Comparison of ENCODE assay signal across 15 cellular contexts in the genomic region with DNA sequence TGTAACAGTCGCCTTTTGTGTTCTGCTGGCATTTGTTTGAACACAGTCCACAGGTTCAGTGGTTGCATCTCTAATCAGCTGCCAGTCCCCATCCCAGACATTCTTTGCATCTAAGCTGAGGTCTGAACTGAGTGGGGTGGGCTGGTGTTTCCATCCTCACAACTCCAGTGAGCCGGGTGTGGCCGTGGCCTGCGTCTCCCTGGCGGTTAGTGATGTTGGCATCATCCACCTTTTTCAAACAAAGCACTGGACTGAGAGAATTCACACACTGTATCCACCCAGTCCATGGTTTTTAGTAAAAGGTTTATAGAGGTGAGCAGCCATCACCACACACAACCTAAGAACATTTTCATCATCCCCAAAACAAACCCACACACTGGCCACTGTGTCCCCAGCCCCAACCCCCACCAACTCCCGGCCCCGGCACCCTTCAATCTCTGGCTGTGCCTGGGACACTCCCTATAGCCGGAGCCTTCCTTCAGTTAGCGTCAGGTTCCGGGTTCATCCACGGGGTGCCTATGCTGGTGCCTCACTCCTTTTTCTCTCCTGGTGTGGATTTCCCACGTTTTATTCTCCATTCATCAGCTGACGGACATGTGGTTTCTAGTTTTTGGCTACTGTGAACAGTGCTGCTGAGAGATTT. TPM values are rescaled to one million over a fixed set of nuclear protein-coding genes. Genes with fewer than 3 reads are reported as not detected.
DNase-seq lines count a peak whose midpoint lies in the region; ATAC-seq and TF ChIP-seq lines count a peak whose summit lies in the region.
"Had no signal": no experiment of that assay in that cellular context is flagged by ENCODE, and none has a peak within 500 bp of the region (broad histone marks: within the 10 kb centered on the region; RNA-seq: fewer than 3 reads in every experiment).

No MANE protein-coding gene starts in this region.

- H3K27me3 ChIP-seq in Karpas-422 (ENCODE audit: low read length) (no peaks in the 10 kb centered on the region), upper lobe of right lung (no peaks in the 10 kb centered on the region)
- H3K27me3 ChIP-seq: BLaER1 had no signal

- no peak for DNase-seq in stimulated activated naive CD8-positive, alpha-beta T cell treated with anti-CD3 and anti-CD28 coated beads, Interleukin-15, Interleukin-2, amounts not matched to agents 100 U/mL and 50 U/mL, for 24 hours
- DNase-seq in Karpas-422, result no peak
- DNase-seq in endothelial cell (ENCODE audit: low spot score), result no peak
- peak; percentile 34 for DNase-seq in upper lobe of right lung
- no peak for DNase-seq in GM10266 (ENCODE audit: extremely low spot score)
- no peak for DNase-seq in hippocampal formation (lab: John Stamatoyannopoulos, UW)
- no peak for DNase-seq in NCI-H2171 (lab: John Stamatoyannopoulos, UW)
- DNase-seq: NCI-H1092 treated with DMSO at 0.1 percent for 48 hours, NCI-H1694, NCI-H2107, NCI-H345, NCI-H526 treated with DMSO at 0.1 percent for 48 hours, SHP77 treated with DMSO at 0.1 percent for 48 hours had no signal

- peaks cover 10% of the 10 kb centered on the region for H4K20me1 ChIP-seq in Karpas-422 (ENCODE audit: insufficient read depth, low read depth, low read length)

- H3K9me3 ChIP-seq in Karpas-422 (ENCODE audit: low read length), result no peaks in the 10 kb centered on the region
- H3K9me3 ChIP-seq in upper lobe of right lung, result no peaks in the 10 kb centered on the region
- H3K9me3 ChIP-seq: BLaER1 had no signal

- peak overlapping the region; percentile 12 for H3K27ac Mint-ChIP-seq in stimulated activated naive CD8-positive, alpha-beta T cell treated with anti-CD3 and anti-CD28 coated beads, Interleukin-15, Interleukin-2, amounts not matched to agents 100 ng/mL and 50 ng/mL, for 24 hours
- peak overlapping the region; percentile 48 for H3K27ac Mint-ChIP-seq in endothelial cell (ENCODE audit: unreplicated experiment)

- peaks cover 22% of the 10 kb centered on the region for H3K4me1 ChIP-seq in Karpas-422 (ENCODE audit: low read length)
- H3K4me1 ChIP-seq in upper lobe of right lung, result no peaks in the 10 kb centered on the region

- no peak for ATAC-seq in stimulated activated naive CD8-positive, alpha-beta T cell treated with anti-CD3 and anti-CD28 coated beads, Interleukin-15, Interleukin-2, amounts not matched to agents 100 U/mL and 50 U/mL, for 24 hours
- ATAC-seq in upper lobe of right lung, result no peak

- no peak overlapping the region for H2AFZ ChIP-seq in Karpas-422 (ENCODE audit: low read length)

- no peak overlapping the region for H3K4me3 ChIP-seq in Karpas-422 (ENCODE audit: low read length)
- H3K4me3 ChIP-seq in upper lobe of right lung, result no peak overlapping the region
- H3K4me3 ChIP-seq: BLaER1 had no signal

- no peaks in the 10 kb centered on the region for H3K27me3 Mint-ChIP-seq in stimulated activated naive CD8-positive, alpha-beta T cell treated with anti-CD3 and anti-CD28 coated beads, Interleukin-15, Interleukin-2, amounts not matched to agents 100 ng/mL and 50 ng/mL, for 24 hours
- peaks cover 16% of the 10 kb centered on the region for H3K27me3 Mint-ChIP-seq in endothelial cell (ENCODE audit: unreplicated experiment)

- no peaks in the 10 kb centered on the region for H3K9me2 ChIP-seq in Karpas-422 (replicated peaks; ENCODE audit: insufficient read depth, low read length)

- H3K27ac ChIP-seq in Karpas-422 (ENCODE audit: low read length) (peak overlapping the region; percentile 72), upper lobe of right lung (no peak overlapping the region)
- H3K27ac ChIP-seq: BLaER1 had no signal

- peaks cover 18% of the 10 kb centered on the region for H3K79me2 ChIP-seq in Karpas-422 (ENCODE audit: low read length)

- intact Hi-C loops in upper lobe of right lung (cut with DNase I), result no loop called here

- peaks cover 20% of the 10 kb centered on the region for H3K36me3 Mint-ChIP-seq in stimulated activated naive CD8-positive, alpha-beta T cell treated with anti-CD3 and anti-CD28 coated beads, Interleukin-15, Interleukin-2, amounts not matched to agents 100 ng/mL and 50 ng/mL, for 24 hours (ENCODE audit: low read depth)
- H3K36me3 Mint-ChIP-seq in endothelial cell (ENCODE audit: low read depth, unreplicated experiment), result peaks cover 16% of the 10 kb centered on the region

- H3K9me3 Mint-ChIP-seq in stimulated activated naive CD8-positive, alpha-beta T cell treated with anti-CD3 and anti-CD28 coated beads, Interleukin-15, Interleukin-2, amounts not matched to agents 100 ng/mL and 50 ng/mL, for 24 hours, result no peaks in the 10 kb centered on the region
- no peaks in the 10 kb centered on the region for H3K9me3 Mint-ChIP-seq in endothelial cell (ENCODE audit: unreplicated experiment)

- 0 out of 2 replicates have a peak, but pooled peaks cover 3% of the 10 kb centered on the region for H3K36me3 ChIP-seq in Karpas-422 (ENCODE audit: insufficient read depth, low read length)
- H3K36me3 ChIP-seq in upper lobe of right lung, result peaks cover 41% of the 10 kb centered on the region

- H3K4me1 Mint-ChIP-seq in stimulated activated naive CD8-positive, alpha-beta T cell treated with anti-CD3 and anti-CD28 coated beads, Interleukin-15, Interleukin-2, amounts not matched to agents 100 ng/mL and 50 ng/mL, for 24 hours (ENCODE audit: low read depth), result peaks cover 6% of the 10 kb centered on the region
- no peaks in the 10 kb centered on the region for H3K4me1 Mint-ChIP-seq in endothelial cell (ENCODE audit: unreplicated experiment)

- TF ChIP-seq CTCF in endothelial cell (IDR thresholded peaks at IDR 0.05; ENCODE audit: unreplicated experiment) (no peak), upper lobe of right lung (IDR thresholded peaks at IDR 0.05) (no peak), GM10266 (IDR thresholded peaks at IDR 0.05; ENCODE audit: control insufficient read depth, insufficient read depth, low read depth, missing control alignments) (no peak)

- H3K9ac ChIP-seq in Karpas-422 (ENCODE audit: low read length), result peak overlapping the region; percentile 25
- H3K9ac ChIP-seq: BLaER1 had no signal

- no peak overlapping the region for H3K4me2 ChIP-seq in Karpas-422 (ENCODE audit: low read depth, low read length, poor library complexity, severe bottlenecking)
- H3K4me2 ChIP-seq: BLaER1 had no signal

- no peak overlapping the region for H3K4me3 Mint-ChIP-seq in stimulated activated naive CD8-positive, alpha-beta T cell treated with anti-CD3 and anti-CD28 coated beads, Interleukin-15, Interleukin-2, amounts not matched to agents 100 ng/mL and 50 ng/mL, for 24 hours
- peak overlapping the region; percentile 26 for H3K4me3 Mint-ChIP-seq in endothelial cell (ENCODE audit: unreplicated experiment)

RNA-seq across cellular contexts. Expression of a gene that starts 6.5 kb away (rescaled TPM):
- 6.4 and 14.9 TPM in 2 replicates for total RNA-seq in Karpas-422 (2014; rRNA removed; shearing (Covaris generic); ENCODE audit: low replicate concordance)
- total RNA-seq in endothelial cell (ENCODE audit: unreplicated experiment) (16.1 TPM), upper lobe of right lung (16.2 TPM)

RNA-seq across cellular contexts. Expression of a gene that starts 6.7 kb away (rescaled TPM):
- 10.4 and 20.5 TPM in 2 replicates for total RNA-seq in Karpas-422 (2014; rRNA removed; shearing (Covaris generic); ENCODE audit: low replicate concordance)
- total RNA-seq in endothelial cell (ENCODE audit: unreplicated experiment) (18.2 TPM), upper lobe of right lung (16.5 TPM)
